Comparison of ENCODE assay signal across 1 cellular context in the genomic region with DNA sequence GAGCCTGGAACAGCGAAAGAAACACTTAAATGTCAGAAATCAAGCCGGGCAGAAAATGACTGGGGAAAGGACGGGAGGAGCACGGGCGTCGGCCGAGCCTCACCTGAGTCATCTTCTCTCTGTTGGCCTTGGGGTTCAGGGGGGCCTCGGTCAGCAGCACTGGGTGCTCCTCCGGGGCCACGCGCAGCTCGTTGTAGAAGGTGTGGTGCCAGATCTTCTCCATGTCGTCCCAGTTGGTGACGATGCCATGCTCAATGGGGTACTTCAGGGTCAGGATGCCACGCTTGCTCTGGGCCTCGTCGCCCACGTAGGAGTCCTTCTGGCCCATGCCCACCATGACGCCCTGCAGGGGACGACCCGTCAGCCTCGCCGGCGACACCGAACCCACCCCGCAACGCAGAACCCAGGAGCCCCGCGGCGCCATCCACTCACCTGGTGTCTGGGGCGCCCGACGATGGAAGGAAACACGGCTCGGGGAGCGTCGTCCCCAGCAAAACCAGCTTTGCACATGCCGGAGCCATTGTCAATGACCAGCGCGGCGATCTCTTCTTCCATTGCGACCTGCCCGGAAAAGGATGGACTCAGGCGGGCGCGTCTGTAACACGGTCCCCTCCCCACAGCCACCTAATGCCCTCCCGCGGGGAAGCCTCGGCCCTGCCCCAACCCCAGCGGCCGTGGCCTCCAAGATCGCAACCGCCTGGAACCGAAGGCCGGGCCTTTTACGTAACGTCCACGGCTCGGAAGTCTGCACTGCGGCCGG.
TF ChIP-seq lines count a peak whose summit lies in the region.

No MANE protein-coding gene starts in this region.

TF ChIP-seq in K562, 482 proteins besides CTCF, POLR2A, EP300 and RAD21 (continued from another document and continues in another):
- 0 out of 2 replicates have a peak, but pooled peaks have one; percentile 39 for TF ChIP-seq ZNF592 (IDR thresholded peaks at IDR 0.05)
- no peak for TF ChIP-seq NFATC3 (IDR thresholded peaks at IDR 0.05)
- TF ChIP-seq ETV6 (IDR thresholded peaks at IDR 0.05; ENCODE audit: borderline replicate concordance in 1 of 2, low read depth in 2 of 2, low read length in 1 of 2): no peak
- no peak for TF ChIP-seq ETV6 (CRISPR knock-in tag; IDR thresholded peaks at IDR 0.05; ENCODE audit: borderline replicate concordance)
- TF ChIP-seq CEBPZ (IDR thresholded peaks at IDR 0.05; ENCODE audit: borderline replicate concordance, low read depth, low read length): no peak
- no peak for TF ChIP-seq CBFA2T3 (IDR thresholded peaks at IDR 0.05)
- no peak for TF ChIP-seq HMGN3 (IDR thresholded peaks at IDR 0.05; ENCODE audit: borderline replicate concordance, extremely low read depth, insufficient read length, low read depth, low read length)
- peak; percentile 97 for TF ChIP-seq RBM14 (IDR thresholded peaks at IDR 0.05; ENCODE audit: borderline replicate concordance, insufficient read depth, low read depth, low read length)
- TF ChIP-seq, protein P1, sequence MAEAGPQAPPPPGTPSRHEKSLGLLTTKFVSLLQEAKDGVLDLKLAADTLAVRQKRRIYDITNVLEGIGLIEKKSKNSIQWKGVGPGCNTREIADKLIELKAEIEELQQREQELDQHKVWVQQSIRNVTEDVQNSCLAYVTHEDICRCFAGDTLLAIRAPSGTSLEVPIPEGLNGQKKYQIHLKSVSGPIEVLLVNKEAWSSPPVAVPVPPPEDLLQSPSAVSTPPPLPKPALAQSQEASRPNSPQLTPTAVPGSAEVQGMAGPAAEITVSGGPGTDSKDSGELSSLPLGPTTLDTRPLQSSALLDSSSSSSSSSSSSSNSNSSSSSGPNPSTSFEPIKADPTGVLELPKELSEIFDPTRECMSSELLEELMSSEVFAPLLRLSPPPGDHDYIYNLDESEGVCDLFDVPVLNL (CRISPR knock-in tag; IDR thresholded peaks at IDR 0.05; ENCODE audit: low read depth): peak; percentile 45; the same call in 1 of the 2 replicates
- TF ChIP-seq RFX5 (IDR thresholded peaks at IDR 0.05; ENCODE audit: low read depth, low read length): no peak
- TF ChIP-seq JUN (IDR thresholded peaks at IDR 0.05; ENCODE audit: borderline replicate concordance, low read depth, low read length): no peak
- TF ChIP-seq JUN (CRISPR knock-in tag; IDR thresholded peaks at IDR 0.05; ENCODE audit: borderline replicate concordance): no peak
- TF ChIP-seq PTTG1 (tag; IDR thresholded peaks at IDR 0.05; ENCODE audit: low read depth): no peak
- TF ChIP-seq TCF7L2 (IDR thresholded peaks at IDR 0.05; ENCODE audit: low read depth, low read length): no peak
- TF ChIP-seq MAFK (IDR thresholded peaks at IDR 0.05; ENCODE audit: low read length): no peak
- TF ChIP-seq BMI1 (IDR thresholded peaks at IDR 0.05; ENCODE audit: low read length): no peak
- TF ChIP-seq ZNF12 (CRISPR knock-in tag; IDR thresholded peaks at IDR 0.05): no peak; the same call in 1 of the 2 replicates
- TF ChIP-seq ZZZ3 (IDR thresholded peaks at IDR 0.05): no peak
- no peak for TF ChIP-seq TARDBP (IDR thresholded peaks at IDR 0.05)
- peak; percentile 47; the same call in 1 of the 2 replicates for TF ChIP-seq NKRF (IDR thresholded peaks at IDR 0.05; ENCODE audit: borderline replicate concordance)
- no peak for TF ChIP-seq FOXJ3 (CRISPR knock-in tag; IDR thresholded peaks at IDR 0.05)
- no peak for TF ChIP-seq THRA (IDR thresholded peaks at IDR 0.05)
- no peak for TF ChIP-seq CLOCK (CRISPR knock-in tag; IDR thresholded peaks at IDR 0.05; ENCODE audit: borderline replicate concordance)
- no peak for TF ChIP-seq PHF8 (IDR thresholded peaks at IDR 0.05; ENCODE audit: borderline replicate concordance, low read length)
- TF ChIP-seq ZNF431 (CRISPR knock-in tag; IDR thresholded peaks at IDR 0.05): no peak; the same call in 1 of the 2 replicates
- TF ChIP-seq DDX20 (tag; IDR thresholded peaks at IDR 0.05; ENCODE audit: low read depth): no peak
- TF ChIP-seq ZNF134 (CRISPR knock-in tag; conservative IDR thresholded peaks at IDR 0.05): no peak
- no peak for TF ChIP-seq MED1 (CRISPR knock-in tag; IDR thresholded peaks at IDR 0.05; ENCODE audit: borderline replicate concordance)
- TF ChIP-seq RBM17 (IDR thresholded peaks at IDR 0.05; ENCODE audit: borderline replicate concordance, low read depth, low read length): no peak
- no peak for TF ChIP-seq NCOA2 (IDR thresholded peaks at IDR 0.05; ENCODE audit: partially characterized antibody in 2 of 2)
- no peak for TF ChIP-seq MAFG (tag; conservative IDR thresholded peaks at IDR 0.05)
- TF ChIP-seq, protein P2, sequence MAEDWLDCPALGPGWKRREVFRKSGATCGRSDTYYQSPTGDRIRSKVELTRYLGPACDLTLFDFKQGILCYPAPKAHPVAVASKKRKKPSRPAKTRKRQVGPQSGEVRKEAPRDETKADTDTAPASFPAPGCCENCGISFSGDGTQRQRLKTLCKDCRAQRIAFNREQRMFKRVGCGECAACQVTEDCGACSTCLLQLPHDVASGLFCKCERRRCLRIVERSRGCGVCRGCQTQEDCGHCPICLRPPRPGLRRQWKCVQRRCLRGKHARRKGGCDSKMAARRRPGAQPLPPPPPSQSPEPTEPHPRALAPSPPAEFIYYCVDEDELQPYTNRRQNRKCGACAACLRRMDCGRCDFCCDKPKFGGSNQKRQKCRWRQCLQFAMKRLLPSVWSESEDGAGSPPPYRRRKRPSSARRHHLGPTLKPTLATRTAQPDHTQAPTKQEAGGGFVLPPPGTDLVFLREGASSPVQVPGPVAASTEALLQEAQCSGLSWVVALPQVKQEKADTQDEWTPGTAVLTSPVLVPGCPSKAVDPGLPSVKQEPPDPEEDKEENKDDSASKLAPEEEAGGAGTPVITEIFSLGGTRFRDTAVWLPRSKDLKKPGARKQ (CRISPR knock-in tag; IDR thresholded peaks at IDR 0.05): no peak
- no peak for TF ChIP-seq ATF1 (CRISPR knock-in tag; IDR thresholded peaks at IDR 0.05)
- no peak for TF ChIP-seq ATF1 (tag; IDR thresholded peaks at IDR 0.05)
- TF ChIP-seq, protein P3, sequence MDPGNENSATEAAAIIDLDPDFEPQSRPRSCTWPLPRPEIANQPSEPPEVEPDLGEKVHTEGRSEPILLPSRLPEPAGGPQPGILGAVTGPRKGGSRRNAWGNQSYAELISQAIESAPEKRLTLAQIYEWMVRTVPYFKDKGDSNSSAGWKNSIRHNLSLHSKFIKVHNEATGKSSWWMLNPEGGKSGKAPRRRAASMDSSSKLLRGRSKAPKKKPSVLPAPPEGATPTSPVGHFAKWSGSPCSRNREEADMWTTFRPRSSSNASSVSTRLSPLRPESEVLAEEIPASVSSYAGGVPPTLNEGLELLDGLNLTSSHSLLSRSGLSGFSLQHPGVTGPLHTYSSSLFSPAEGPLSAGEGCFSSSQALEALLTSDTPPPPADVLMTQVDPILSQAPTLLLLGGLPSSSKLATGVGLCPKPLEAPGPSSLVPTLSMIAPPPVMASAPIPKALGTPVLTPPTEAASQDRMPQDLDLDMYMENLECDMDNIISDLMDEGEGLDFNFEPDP (CRISPR knock-in tag; IDR thresholded peaks at IDR 0.05): no peak
